8 cellular contexts compared by ENCODE assay signal in the genomic region with DNA sequence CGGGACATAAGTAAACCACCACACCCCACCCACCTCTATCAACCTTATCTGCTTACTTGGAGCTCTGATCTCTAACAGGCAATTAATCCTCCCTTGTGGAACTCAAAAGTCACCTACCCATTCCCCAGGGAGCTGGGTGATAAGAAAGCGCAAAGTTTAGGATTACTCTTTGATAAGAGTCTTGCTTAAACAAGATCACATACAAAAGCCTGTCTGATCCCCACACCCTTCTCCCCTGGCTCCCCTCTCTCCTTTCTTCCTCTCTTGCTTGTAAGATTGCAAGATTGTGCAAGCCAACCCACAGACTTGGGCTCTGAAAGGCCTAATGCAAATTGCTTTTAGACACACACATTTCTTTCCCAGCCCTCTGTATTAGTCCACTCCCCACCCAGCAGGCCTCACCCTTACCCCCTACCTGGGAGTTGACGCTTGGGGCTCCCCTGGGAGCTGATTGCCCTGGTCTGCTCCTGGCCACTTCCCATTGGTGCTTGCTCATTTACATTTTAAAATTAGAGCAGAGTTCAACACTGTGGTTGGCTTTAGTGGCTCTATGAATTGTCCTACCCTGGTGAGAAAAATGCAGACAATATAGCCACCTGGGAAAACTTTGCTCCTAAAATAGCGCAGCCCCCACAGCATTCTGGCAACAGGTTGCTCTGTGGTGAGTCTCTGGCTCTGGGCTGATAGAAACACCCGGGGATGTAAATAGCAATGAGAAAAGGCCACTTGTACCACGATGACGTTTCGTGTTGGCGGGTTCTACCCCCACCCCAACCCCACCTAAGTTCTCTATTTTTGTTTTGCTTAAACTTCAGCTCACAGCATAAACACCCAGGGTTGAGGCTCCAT. TPM values are rescaled to one million over a fixed set of nuclear protein-coding genes. Genes with fewer than 3 reads are reported as not detected.
DNase-seq lines count a peak whose midpoint lies in the region; ATAC-seq and TF ChIP-seq lines count a peak whose summit lies in the region.

No MANE protein-coding gene starts in this region.

- no peak overlapping the region for H3K4me3 Mint-ChIP-seq in CD8-positive, alpha-beta T cell

- no peak for TF ChIP-seq CTCF in AG10803 (conservative IDR thresholded peaks at IDR 0.05; ENCODE audit: low read length)
- no peak for TF ChIP-seq CTCF in Peyer's patch (IDR thresholded peaks at IDR 0.05)
- TF ChIP-seq CTCF in CD8-positive, alpha-beta T cell (IDR thresholded peaks at IDR 0.05): no peak

- CTCF ChIA-PET in CD8-positive, alpha-beta T cell (lab: Charles Lee): no interaction called here

- DNase-seq in AG10803 (ENCODE audit: low read depth) (peak; percentile 64), GM19238 (ENCODE audit: insufficient read length, low spot score) (peak; percentile 78), Peyer's patch (peak; percentile 79 to 89 (median 79)), left ventricle myocardium superior (no peak), substantia nigra (lab: John Stamatoyannopoulos, UW) (peak in 30 of 49 donors; percentile 21 to 87 (median 64))
- no peak for DNase-seq in stimulated activated CD4-positive, alpha-beta T cell treated with anti-CD3 and anti-CD28 coated beads, Interleukin-15, amount 100 ng/mL, for 24 hours
- DNase-seq in CD8-positive, alpha-beta T cell: no peak

- no peaks in the 10 kb centered on the region for H3K36me3 Mint-ChIP-seq in CD8-positive, alpha-beta T cell

- no peaks in the 10 kb centered on the region for H3K9me3 Mint-ChIP-seq in CD8-positive, alpha-beta T cell

- no peaks in the 10 kb centered on the region for H3K36me3 ChIP-seq in Peyer's patch
- no peaks in the 10 kb centered on the region for H3K36me3 ChIP-seq in CD8-positive, alpha-beta T cell (ENCODE audit: insufficient read depth, low read length)

- H3K9me3 ChIP-seq in Peyer's patch: no peaks in the 10 kb centered on the region
- no peaks in the 10 kb centered on the region for H3K9me3 ChIP-seq in CD8-positive, alpha-beta T cell (ENCODE audit: low read length)

- H3K27me3 Mint-ChIP-seq in CD8-positive, alpha-beta T cell (ENCODE audit: low read depth): peaks cover 1% of the 10 kb centered on the region

- H3K27ac Mint-ChIP-seq in CD8-positive, alpha-beta T cell: no peak overlapping the region

- TF ChIP-seq POLR2A in Peyer's patch (IDR thresholded peaks at IDR 0.05): no peak

- POLR2A ChIA-PET in CD8-positive, alpha-beta T cell (lab: Charles Lee): no interaction called here

- intact Hi-C loops in left ventricle myocardium superior (cut with micrococcal nuclease): no loop called here
- intact Hi-C loops in CD8-positive, alpha-beta T cell (cut with DNase I, micrococcal nuclease): no loop called here

- peaks cover 8 to 32% (median 17%) of the 10 kb centered on the region in 4 donors for H3K4me1 ChIP-seq in Peyer's patch
- no peaks in the 10 kb centered on the region for H3K4me1 ChIP-seq in CD8-positive, alpha-beta T cell (ENCODE audit: insufficient read depth, low read length)

- peak overlapping the region; percentile 62 to 97 (median 84) for H3K27ac ChIP-seq in Peyer's patch
- H3K27ac ChIP-seq in substantia nigra (ENCODE audit: low read depth, low read length, poor library complexity, severe bottlenecking): peak overlapping the region; percentile 100
- no peak overlapping the region for H3K27ac ChIP-seq in CD8-positive, alpha-beta T cell (ENCODE audit: low read depth, low read length)

- H3K4me3 ChIP-seq in AG10803 (ENCODE audit: low read length) (no peak overlapping the region), Peyer's patch (peak overlapping the region in 1 of 4 donors; percentile 9)
- no peak overlapping the region for H3K4me3 ChIP-seq in CD8-positive, alpha-beta T cell (ENCODE audit: low read depth, low read length)

- ATAC-seq in HG03135 (IDR thresholded peaks at IDR 0.05; ENCODE audit: unreplicated experiment) (peak; percentile 80), left ventricle myocardium superior (peak; percentile 70)
- no peak for ATAC-seq in CD8-positive, alpha-beta T cell

- no peaks in the 10 kb centered on the region for H3K4me1 Mint-ChIP-seq in CD8-positive, alpha-beta T cell (ENCODE audit: low read depth)

- H3K27me3 ChIP-seq in Peyer's patch: no peaks in the 10 kb centered on the region
- no peaks in the 10 kb centered on the region for H3K27me3 ChIP-seq in CD8-positive, alpha-beta T cell (ENCODE audit: insufficient read depth, low read length)

RNA-seq across cellular contexts. Expression of a gene that starts 58.9 kb away (rescaled TPM):
- total RNA-seq in Peyer's patch (100 to 1,000 TPM in 3 of 4 donors, 10 to 100 TPM in 1; 62.7 to 969 (median 724) TPM), left ventricle myocardium superior (not detected)
- total RNA-seq in CD8-positive, alpha-beta T cell: not detected

Comparison
In these comparisons a context has a peak if more than half of its experiments do, and no peak if none do; other contexts are left out.
1. DNase-seq: peak in AG10803 (single experiment), GM19238 (single experiment), Peyer's patch (3 of 3) and substantia nigra (30 of 49); none in left ventricle myocardium superior (single experiment), stimulated activated CD4-positive, alpha-beta T cell treated with anti-CD3 and anti-CD28 coated beads, Interleukin-15, amount 100 ng/mL, for 24 hours (single experiment) and CD8-positive, alpha-beta T cell (0 of 7).
2. RNA of a gene that starts 58.9 kb away (total RNA-seq): 62.7 to 969 TPM in Peyer's patch; not detected in left ventricle myocardium superior (single experiment) and not detected in CD8-positive, alpha-beta T cell; every median in the first group is over 10 times any median in the second.